Comparison of ENCODE assay signal across 1 cellular context in the genomic region with DNA sequence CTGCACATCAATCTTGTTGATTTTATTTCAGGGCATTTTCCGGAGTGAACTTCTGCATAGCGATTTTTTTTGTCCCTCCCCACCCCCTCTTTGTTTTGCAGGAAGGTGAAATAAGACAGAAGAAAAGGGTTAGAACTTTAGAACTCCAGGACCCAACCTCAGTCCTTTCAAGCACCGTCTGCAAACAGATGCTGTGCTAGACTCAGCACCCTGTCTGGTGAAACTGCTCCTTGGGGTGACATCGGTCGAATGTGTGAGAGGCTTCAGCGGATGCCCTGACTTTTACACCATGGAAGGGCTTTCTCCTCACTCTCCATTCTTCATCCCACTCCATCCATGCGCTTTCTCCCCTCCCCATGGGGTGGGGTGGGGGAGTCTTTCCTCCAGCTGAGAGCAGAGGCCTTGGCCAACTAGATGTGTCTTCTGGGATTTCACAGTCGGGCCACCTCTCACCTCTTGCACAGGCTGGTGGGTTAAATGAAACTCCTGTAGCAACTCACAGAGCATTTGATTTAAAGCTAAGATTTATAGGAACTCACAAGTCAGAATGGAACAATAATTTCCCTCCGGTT.
TF ChIP-seq lines count a peak whose summit lies in the region.

No MANE protein-coding gene starts in this region.

TF ChIP-seq in GM12878, 131 proteins besides CTCF, POLR2A, EP300 and RAD21 (continued from another document):
- TF ChIP-seq, protein P1, sequence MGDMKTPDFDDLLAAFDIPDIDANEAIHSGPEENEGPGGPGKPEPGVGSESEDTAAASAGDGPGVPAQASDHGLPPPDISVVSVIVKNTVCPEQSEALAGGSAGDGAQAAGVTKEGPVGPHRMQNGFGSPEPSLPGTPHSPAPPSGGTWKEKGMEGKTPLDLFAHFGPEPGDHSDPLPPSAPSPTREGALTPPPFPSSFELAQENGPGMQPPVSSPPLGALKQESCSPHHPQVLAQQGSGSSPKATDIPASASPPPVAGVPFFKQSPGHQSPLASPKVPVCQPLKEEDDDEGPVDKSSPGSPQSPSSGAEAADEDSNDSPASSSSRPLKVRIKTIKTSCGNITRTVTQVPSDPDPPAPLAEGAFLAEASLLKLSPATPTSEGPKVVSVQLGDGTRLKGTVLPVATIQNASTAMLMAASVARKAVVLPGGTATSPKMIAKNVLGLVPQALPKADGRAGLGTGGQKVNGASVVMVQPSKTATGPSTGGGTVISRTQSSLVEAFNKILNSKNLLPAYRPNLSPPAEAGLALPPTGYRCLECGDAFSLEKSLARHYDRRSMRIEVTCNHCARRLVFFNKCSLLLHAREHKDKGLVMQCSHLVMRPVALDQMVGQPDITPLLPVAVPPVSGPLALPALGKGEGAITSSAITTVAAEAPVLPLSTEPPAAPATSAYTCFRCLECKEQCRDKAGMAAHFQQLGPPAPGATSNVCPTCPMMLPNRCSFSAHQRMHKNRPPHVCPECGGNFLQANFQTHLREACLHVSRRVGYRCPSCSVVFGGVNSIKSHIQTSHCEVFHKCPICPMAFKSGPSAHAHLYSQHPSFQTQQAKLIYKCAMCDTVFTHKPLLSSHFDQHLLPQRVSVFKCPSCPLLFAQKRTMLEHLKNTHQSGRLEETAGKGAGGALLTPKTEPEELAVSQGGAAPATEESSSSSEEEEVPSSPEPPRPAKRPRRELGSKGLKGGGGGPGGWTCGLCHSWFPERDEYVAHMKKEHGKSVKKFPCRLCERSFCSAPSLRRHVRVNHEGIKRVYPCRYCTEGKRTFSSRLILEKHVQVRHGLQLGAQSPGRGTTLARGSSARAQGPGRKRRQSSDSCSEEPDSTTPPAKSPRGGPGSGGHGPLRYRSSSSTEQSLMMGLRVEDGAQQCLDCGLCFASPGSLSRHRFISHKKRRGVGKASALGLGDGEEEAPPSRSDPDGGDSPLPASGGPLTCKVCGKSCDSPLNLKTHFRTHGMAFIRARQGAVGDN (IDR thresholded peaks at IDR 0.05) = no peak
- TF ChIP-seq CHD2 (IDR thresholded peaks at IDR 0.05; ENCODE audit: borderline replicate concordance, low read depth, low read length) (no peak; the same call in 1 of the 2 replicates), RB1 (IDR thresholded peaks at IDR 0.05; ENCODE audit: borderline replicate concordance) (no peak), YY1 (IDR thresholded peaks at IDR 0.05; ENCODE audit: low read depth, low read length) (no peak), WRNIP1 (IDR thresholded peaks at IDR 0.05; ENCODE audit: borderline replicate concordance, low read depth, low read length) (no peak)
- TF ChIP-seq, protein P2, sequence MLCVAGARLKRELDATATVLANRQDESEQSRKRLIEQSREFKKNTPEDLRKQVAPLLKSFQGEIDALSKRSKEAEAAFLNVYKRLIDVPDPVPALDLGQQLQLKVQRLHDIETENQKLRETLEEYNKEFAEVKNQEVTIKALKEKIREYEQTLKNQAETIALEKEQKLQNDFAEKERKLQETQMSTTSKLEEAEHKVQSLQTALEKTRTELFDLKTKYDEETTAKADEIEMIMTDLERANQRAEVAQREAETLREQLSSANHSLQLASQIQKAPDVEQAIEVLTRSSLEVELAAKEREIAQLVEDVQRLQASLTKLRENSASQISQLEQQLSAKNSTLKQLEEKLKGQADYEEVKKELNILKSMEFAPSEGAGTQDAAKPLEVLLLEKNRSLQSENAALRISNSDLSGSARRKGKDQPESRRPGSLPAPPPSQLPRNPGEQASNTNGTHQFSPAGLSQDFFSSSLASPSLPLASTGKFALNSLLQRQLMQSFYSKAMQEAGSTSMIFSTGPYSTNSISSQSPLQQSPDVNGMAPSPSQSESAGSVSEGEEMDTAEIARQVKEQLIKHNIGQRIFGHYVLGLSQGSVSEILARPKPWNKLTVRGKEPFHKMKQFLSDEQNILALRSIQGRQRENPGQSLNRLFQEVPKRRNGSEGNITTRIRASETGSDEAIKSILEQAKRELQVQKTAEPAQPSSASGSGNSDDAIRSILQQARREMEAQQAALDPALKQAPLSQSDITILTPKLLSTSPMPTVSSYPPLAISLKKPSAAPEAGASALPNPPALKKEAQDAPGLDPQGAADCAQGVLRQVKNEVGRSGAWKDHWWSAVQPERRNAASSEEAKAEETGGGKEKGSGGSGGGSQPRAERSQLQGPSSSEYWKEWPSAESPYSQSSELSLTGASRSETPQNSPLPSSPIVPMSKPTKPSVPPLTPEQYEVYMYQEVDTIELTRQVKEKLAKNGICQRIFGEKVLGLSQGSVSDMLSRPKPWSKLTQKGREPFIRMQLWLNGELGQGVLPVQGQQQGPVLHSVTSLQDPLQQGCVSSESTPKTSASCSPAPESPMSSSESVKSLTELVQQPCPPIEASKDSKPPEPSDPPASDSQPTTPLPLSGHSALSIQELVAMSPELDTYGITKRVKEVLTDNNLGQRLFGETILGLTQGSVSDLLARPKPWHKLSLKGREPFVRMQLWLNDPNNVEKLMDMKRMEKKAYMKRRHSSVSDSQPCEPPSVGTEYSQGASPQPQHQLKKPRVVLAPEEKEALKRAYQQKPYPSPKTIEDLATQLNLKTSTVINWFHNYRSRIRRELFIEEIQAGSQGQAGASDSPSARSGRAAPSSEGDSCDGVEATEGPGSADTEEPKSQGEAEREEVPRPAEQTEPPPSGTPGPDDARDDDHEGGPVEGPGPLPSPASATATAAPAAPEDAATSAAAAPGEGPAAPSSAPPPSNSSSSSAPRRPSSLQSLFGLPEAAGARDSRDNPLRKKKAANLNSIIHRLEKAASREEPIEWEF (IDR thresholded peaks at IDR 0.05; ENCODE audit: insufficient replicate concordance, low read depth, low read length) = no peak
